Comparison of ENCODE assay signal across 11 cellular contexts in the genomic region with DNA sequence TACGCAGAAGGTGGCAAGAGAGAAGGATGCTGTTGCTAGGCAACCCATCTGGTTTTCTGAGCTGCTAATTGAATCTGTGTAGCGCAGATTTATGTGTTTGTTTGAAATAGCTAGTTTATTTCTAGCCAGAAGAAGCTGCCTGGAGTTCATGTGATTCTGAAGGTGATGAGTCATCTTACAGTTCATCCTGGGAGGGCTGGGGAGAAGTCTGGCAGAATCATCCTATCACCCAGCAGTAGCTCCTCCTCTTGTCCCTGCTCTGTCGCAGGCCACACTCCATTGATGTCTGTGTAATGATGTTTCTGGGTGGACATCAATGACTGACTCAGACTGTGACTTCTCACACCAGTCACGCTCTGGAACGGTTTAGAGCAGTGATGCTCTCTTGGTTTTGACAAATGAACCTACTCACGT. TPM values are rescaled to one million over a fixed set of nuclear protein-coding genes. Genes with fewer than 3 reads are reported as not detected.
DNase-seq lines count a peak whose midpoint lies in the region; ATAC-seq and TF ChIP-seq lines count a peak whose summit lies in the region.
"Had no signal": no experiment of that assay in that cellular context is flagged by ENCODE, and none has a peak within 500 bp of the region (broad histone marks: within the 10 kb centered on the region; RNA-seq: fewer than 3 reads in every experiment).

No MANE protein-coding gene starts in this region.

- peaks cover 12% of the 10 kb centered on the region for H3K4me1 Mint-ChIP-seq in glutamatergic neuron (ENCODE audit: low read depth, unreplicated experiment)

- peaks cover 2% of the 10 kb centered on the region for H3K27me3 Mint-ChIP-seq in glutamatergic neuron (ENCODE audit: unreplicated experiment)

- ATAC-seq in left lobe of liver, result no peak

- H3K9me3 ChIP-seq in mammary epithelial cell (replicated peaks; ENCODE audit: insufficient read depth, low read length) (no peaks in the 10 kb centered on the region), breast epithelium (no peaks in the 10 kb centered on the region), uterus (no peaks in the 10 kb centered on the region)

- H3K9me3 Mint-ChIP-seq in glutamatergic neuron (ENCODE audit: unreplicated experiment), result no peaks in the 10 kb centered on the region
- H3K9me3 Mint-ChIP-seq: IgD-negative memory B cell had no signal

- H3K4me3 ChIP-seq in mammary epithelial cell (replicated peaks in 1 of 3; ENCODE audit: insufficient read depth in 1 of 3, low read depth in 2 of 3, low read length in 3 of 3) (no peak overlapping the region), breast epithelium (no peak overlapping the region), uterus (no peak overlapping the region)

- peak overlapping the region; percentile 55 for H3K27ac Mint-ChIP-seq in glutamatergic neuron (ENCODE audit: unreplicated experiment)
- H3K27ac Mint-ChIP-seq: IgD-negative memory B cell had no signal

- H3K4me2 ChIP-seq in mammary epithelial cell (ENCODE audit: insufficient read depth, low read depth, low read length), result no peak overlapping the region

- no peak overlapping the region for H2AFZ ChIP-seq in mammary epithelial cell (ENCODE audit: low read depth, low read length)

- CTCF ChIA-PET in mammary epithelial cell (lab: Charles Lee; ENCODE audit: low non-redundant PET), result no interaction called here

- no peak overlapping the region for H3K9ac ChIP-seq in mammary epithelial cell (ENCODE audit: insufficient read depth, low read length)

- H3K27me3 ChIP-seq in mammary epithelial cell (ENCODE audit: insufficient read depth, low read length) (no peaks in the 10 kb centered on the region), breast epithelium (no peaks in the 10 kb centered on the region), uterus (no peaks in the 10 kb centered on the region)

- intact Hi-C loops in mammary epithelial cell (cut with micrococcal nuclease), result loop anchor here (5.0 kb wide), 3 partner anchors 203 to 368 kb away; a partner anchor contains a TSS
- intact Hi-C loops in breast epithelium (cut with DNase I; ENCODE audit: low total_unique reads), result no loop called here
- intact Hi-C loops in uterus (cut with DNase I; ENCODE audit: low total_unique reads), result no loop called here

- no peaks in the 10 kb centered on the region for H4K20me1 ChIP-seq in mammary epithelial cell (ENCODE audit: insufficient read depth, low read length)

- H3K36me3 Mint-ChIP-seq in glutamatergic neuron (ENCODE audit: unreplicated experiment), result no peaks in the 10 kb centered on the region

- BruUV-seq in mammary epithelial cell (replicated peaks; lab: Mats Ljungman, UMichigan), result no TSS peak

- H3K36me3 ChIP-seq in mammary epithelial cell (ENCODE audit: insufficient read depth, low read length) (no peaks in the 10 kb centered on the region), breast epithelium (no peaks in the 10 kb centered on the region), uterus (no peaks in the 10 kb centered on the region)

- H3K4me3 Mint-ChIP-seq in glutamatergic neuron (ENCODE audit: unreplicated experiment), result no peak overlapping the region

- in situ Hi-C loops in mammary epithelial cell (cut with MboI; ENCODE audit: low sequenced_read_pairs in 2 of 2), result loop anchor here (5.0 kb wide), 1 partner anchor 58 kb away; a partner anchor contains a TSS
- in situ Hi-C loops in SK-MEL-5 (cut with HindIII; ENCODE audit: low pct_unique_long_range_greater_than_20kb, low sequenced_read_pairs), result no loop called here

- DNase-seq in mammary epithelial cell, result peak; percentile 31
- no peak for DNase-seq in breast epithelium (ENCODE audit: low spot score in 2 of 2)
- DNase-seq in SK-MEL-5 (ENCODE audit: low read depth, low spot score), result peak; percentile 44
- DNase-seq in glutamatergic neuron, result no peak
- peak in 1 of 2 donors; percentile 38 for DNase-seq in uterus
- no peak for DNase-seq in stimulated activated naive CD4-positive, alpha-beta T cell (lab: John Stamatoyannopoulos, UW)
- DNase-seq in GM19240 (ENCODE audit: insufficient read length, low spot score), result no peak
- DNase-seq in left lobe of liver (ENCODE audit: low spot score), result no peak
- DNase-seq: left cardiac atrium had no signal

- TF ChIP-seq POLR2A in breast epithelium (IDR thresholded peaks at IDR 0.05) (no peak), uterus (IDR thresholded peaks at IDR 0.05) (no peak)

- WGBS in mammary epithelial cell (ENCODE audit: low coverage, missing lambda C conversion rate), result 82% methylated on average over 6 of the region's 6 CpGs

- H3K79me2 ChIP-seq in mammary epithelial cell (ENCODE audit: insufficient read depth, low read length), result peaks cover 12% of the 10 kb centered on the region

- no peak overlapping the region for H3K27ac ChIP-seq in mammary epithelial cell (ENCODE audit: insufficient read depth, low read depth, low read length)
- peak overlapping the region in 1 of 2 donors; percentile 43 for H3K27ac ChIP-seq in breast epithelium
- H3K27ac ChIP-seq in uterus, result peak overlapping the region; percentile 26 to 45

- TF ChIP-seq CTCF in mammary epithelial cell (conservative IDR thresholded peaks at IDR 0.05 in 1 of 2, IDR thresholded peaks at IDR 0.05 in 1 of 2; ENCODE audit: extremely low read depth in 1 of 2, insufficient read depth in 1 of 2, low read depth in 1 of 2, low read length in 2 of 2) (no peak), breast epithelium (IDR thresholded peaks at IDR 0.05) (no peak), glutamatergic neuron (IDR thresholded peaks at IDR 0.05; ENCODE audit: partially characterized antibody, unreplicated experiment) (no peak), uterus (IDR thresholded peaks at IDR 0.05) (no peak)

- dilution Hi-C loops in mammary epithelial cell (cut with HindIII; ENCODE audit: low sequenced_read_pairs), result no loop called here

- H3K4me1 ChIP-seq in mammary epithelial cell (ENCODE audit: insufficient read depth, low read length) (peaks cover 8% of the 10 kb centered on the region), breast epithelium (peaks cover 6 to 7% of the 10 kb centered on the region in 2 donors), uterus (no peaks in the 10 kb centered on the region)

RNA-seq across cellular contexts. Expression of a gene that starts 4.8 kb away (rescaled TPM):
- 10 to 100 TPM; 67.2 to 69.0 TPM for total RNA-seq in mammary epithelial cell
- 93.7 TPM for polyA plus RNA-seq in mammary epithelial cell
- 90.6 TPM for polyA minus RNA-seq in mammary epithelial cell
- 100 to 1,000 TPM in 2 of 3 donors, 10 to 100 TPM in 1; 73.7 to 119 (median 107) TPM for total RNA-seq in breast epithelium
- total RNA-seq in SK-MEL-5 (2014; rRNA removed; shearing (Covaris generic)), result 387 and 400 TPM in 2 replicates
- 260 and 275 TPM in 2 replicates for polyA plus RNA-seq in SK-MEL-5 (2015; cell fraction: cytosol; rRNA removed)
- 148 and 174 TPM in 2 replicates for polyA plus RNA-seq in SK-MEL-5 (2015; cell fraction: nucleus; rRNA removed)
- 78.3 TPM for total RNA-seq in glutamatergic neuron (ENCODE audit: unreplicated experiment)
- 10 to 100 TPM; 78.2 to 90.2 (median 80.0) TPM for total RNA-seq in uterus
- 53.2 TPM for total RNA-seq in left lobe of liver

RNA-seq across cellular contexts. Expression of a gene that starts 5.6 kb away (rescaled TPM):
- not detected for total RNA-seq in mammary epithelial cell
- polyA plus RNA-seq in mammary epithelial cell, result not detected
- polyA minus RNA-seq in mammary epithelial cell, result not detected
- not detected for total RNA-seq in breast epithelium
- total RNA-seq in SK-MEL-5 (2014; rRNA removed; shearing (Covaris generic)), result not detected in 2 replicates
- polyA plus RNA-seq in SK-MEL-5 (2015; cell fraction: cytosol; rRNA removed), result 0.05 and 0.08 TPM in 2 replicates
- not detected in 2 replicates for polyA plus RNA-seq in SK-MEL-5 (2015; cell fraction: nucleus; rRNA removed)
- total RNA-seq in glutamatergic neuron (ENCODE audit: unreplicated experiment), result not detected
- not detected for total RNA-seq in uterus
- total RNA-seq in left lobe of liver, result not detected
- total RNA-seq: left cardiac atrium; T-helper 2 cell treated with Interferon-gamma antibody and Interleukin-4, amounts not matched to agents 100 ng/mL and 5 ng/mL, for 36 hours had no signal
- polyA plus RNA-seq: IgD-negative memory B cell had no signal

RNA-seq across cellular contexts. Expression of a gene that starts 57.8 kb away (rescaled TPM):
- total RNA-seq in mammary epithelial cell (10 to 100 TPM; 75.8 to 84.7 TPM), breast epithelium (10 to 100 TPM; 75.4 to 84.6 (median 76.6) TPM), glutamatergic neuron (ENCODE audit: unreplicated experiment) (87.6 TPM), uterus (100 to 1,000 TPM in 2 of 4 donors, 10 to 100 TPM in 2; 57.2 to 118 (median 91.1) TPM), left lobe of liver (44.5 TPM)
- 104 TPM for polyA plus RNA-seq in mammary epithelial cell
- polyA minus RNA-seq in mammary epithelial cell, result 57.1 TPM
- total RNA-seq in SK-MEL-5 (2014; rRNA removed; shearing (Covaris generic)), result 188 and 212 TPM in 2 replicates
- 124 and 140 TPM in 2 replicates for polyA plus RNA-seq in SK-MEL-5 (2015; cell fraction: cytosol; rRNA removed)
- 94.4 and 118 TPM in 2 replicates for polyA plus RNA-seq in SK-MEL-5 (2015; cell fraction: nucleus; rRNA removed)

Comparison
In these comparisons a context has a peak if more than half of its experiments do, and no peak if none do; other contexts are left out.
1. DNase-seq: peak in mammary epithelial cell (single experiment) and SK-MEL-5 (single experiment); none in breast epithelium (0 of 2), glutamatergic neuron (single experiment), stimulated activated naive CD4-positive, alpha-beta T cell (0 of 6), GM19240 (single experiment) and left lobe of liver (single experiment).